17 cellular contexts compared by ENCODE assay signal in genomic region chr1:232045571-232045970, GRCh38.
"Had no signal": no experiment of that assay in that cellular context is flagged by ENCODE, and none has a peak within 500 bp of the region (broad histone marks: within the 10 kb centered on the region; RNA-seq: fewer than 3 reads in every experiment).

No MANE protein-coding gene starts in this region.

- H3K4me1 ChIP-seq: body of pancreas had no signal

- H3K4me1 Mint-ChIP-seq: activated CD4-positive, alpha-beta T cell treated with anti-CD3 and anti-CD28 coated beads, Interleukin-2, amount 10 ng/mL, durations not matched to agents 7 days and 5 days; activated naive CD8-positive, alpha-beta T cell treated with anti-CD3 and anti-CD28 coated beads for 36 hours; central memory CD8-positive, alpha-beta T cell; naive thymus-derived CD4-positive, alpha-beta T cell had no signal

- H3K9me3 ChIP-seq: body of pancreas, mucosa of descending colon, thyroid gland had no signal

- H3K36me3 ChIP-seq: thyroid gland had no signal

- ATAC-seq: body of pancreas; left lobe of liver; mucosa of descending colon; naive thymus-derived CD4-positive, alpha-beta T cell had no signal

- DNase-seq: activated CD4-positive, alpha-beta T cell treated with anti-CD3 and anti-CD28 coated beads, Interleukin-2, amount 10 ng/mL, durations not matched to agents 7 days and 5 days; activated CD4-positive, CD25-positive, alpha-beta regulatory T cell; activated CD8-positive, alpha-beta memory T cell treated with anti-CD3 and anti-CD28 coated beads, Interleukin-2, amount 50 U/mL, for 48 hours; activated gamma-delta T cell treated with Interleukin-2 at 50 U/mL for 16 hours; activated naive CD8-positive, alpha-beta T cell treated with anti-CD3 and anti-CD28 coated beads for 36 hours; amygdala; body of pancreas; effector CD4-positive, alpha-beta T cell; islet precursor cell; mucosa of descending colon; naive thymus-derived CD4-positive, alpha-beta T cell; stimulated activated CD4-positive, alpha-beta T cell treated with anti-CD3 and anti-CD28 coated beads, Interleukin-1b, Interleukin-23, amount 100 ng/mL, for 48 hours; thyroid gland had no signal

- H3K4me3 ChIP-seq: body of pancreas, coronary artery, mucosa of descending colon, thyroid gland had no signal

- H3K27me3 Mint-ChIP-seq: activated CD4-positive, alpha-beta T cell treated with anti-CD3 and anti-CD28 coated beads, Interleukin-2, amount 10 ng/mL, durations not matched to agents 7 days and 5 days; activated naive CD8-positive, alpha-beta T cell treated with anti-CD3 and anti-CD28 coated beads for 36 hours had no signal

- H3K27ac Mint-ChIP-seq: activated CD4-positive, alpha-beta T cell treated with anti-CD3 and anti-CD28 coated beads, Interleukin-2, amount 10 ng/mL, durations not matched to agents 7 days and 5 days; activated naive CD8-positive, alpha-beta T cell treated with anti-CD3 and anti-CD28 coated beads for 36 hours; naive thymus-derived CD4-positive, alpha-beta T cell; T-helper 2 cell treated with Interferon-gamma antibody and Interleukin-4, amounts not matched to agents 5 μg/mL and 100 μg/mL, for 36 hours had no signal

- H3K9me3 Mint-ChIP-seq: activated CD4-positive, alpha-beta T cell treated with anti-CD3 and anti-CD28 coated beads, Interleukin-2, amount 10 ng/mL, durations not matched to agents 7 days and 5 days; activated naive CD8-positive, alpha-beta T cell treated with anti-CD3 and anti-CD28 coated beads for 36 hours; central memory CD8-positive, alpha-beta T cell; T-helper 2 cell treated with Interferon-gamma antibody and Interleukin-4, amounts not matched to agents 5 μg/mL and 100 μg/mL, for 36 hours had no signal

- H3K27me3 ChIP-seq: body of pancreas, thyroid gland had no signal

- H3K4me3 Mint-ChIP-seq: activated CD4-positive, alpha-beta T cell treated with anti-CD3 and anti-CD28 coated beads, Interleukin-2, amount 10 ng/mL, durations not matched to agents 7 days and 5 days; activated naive CD8-positive, alpha-beta T cell treated with anti-CD3 and anti-CD28 coated beads for 36 hours; central memory CD8-positive, alpha-beta T cell; naive thymus-derived CD4-positive, alpha-beta T cell; T-helper 2 cell treated with Interferon-gamma antibody and Interleukin-4, amounts not matched to agents 5 μg/mL and 100 μg/mL, for 36 hours had no signal

- H3K27ac ChIP-seq: body of pancreas, coronary artery, thyroid gland had no signal
